In the genomic region with DNA sequence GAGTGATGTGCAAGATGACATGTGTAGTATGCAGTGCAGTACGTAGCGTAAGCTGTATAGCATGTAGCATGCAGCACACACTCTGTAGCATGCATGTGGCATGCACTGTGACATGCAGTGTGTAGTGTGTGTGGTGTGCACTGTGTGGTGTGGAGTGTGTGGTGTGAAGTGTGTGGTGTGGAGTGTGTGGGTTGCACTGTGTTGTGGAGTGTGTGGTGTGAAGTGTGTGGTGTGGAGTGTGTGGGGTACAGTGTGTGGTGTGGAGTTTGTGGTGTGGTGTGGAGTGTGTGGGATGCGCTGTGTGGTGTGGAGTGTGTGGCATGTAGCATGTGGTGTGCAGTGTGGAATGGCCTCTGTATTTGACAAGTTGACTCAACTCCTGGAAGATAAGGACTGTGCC, we compare ENCODE assay signal across 2 cellular contexts.
TF ChIP-seq lines count a peak whose summit lies in the region.

No MANE protein-coding gene starts in this region.

TF ChIP-seq in GM12891, 5 proteins besides CTCF, POLR2A, EP300 and RAD21:
- TF ChIP-seq POU2F2 (IDR thresholded peaks at IDR 0.05; ENCODE audit: low read depth, low read length): no peak
- TF ChIP-seq SPI1 (IDR thresholded peaks at IDR 0.05; ENCODE audit: low read depth, low read length): no peak
TF ChIP-seq in GM12891: peak in this region for 0.

TF ChIP-seq in IMR-90, 13 proteins besides CTCF, POLR2A, EP300 and RAD21:
- no peak for TF ChIP-seq MXI1 (IDR thresholded peaks at IDR 0.05; ENCODE audit: borderline replicate concordance, low read depth, low read length)
- TF ChIP-seq CHD1 (IDR thresholded peaks at IDR 0.05; ENCODE audit: low read depth, low read length): no peak
- TF ChIP-seq BHLHE40 (IDR thresholded peaks at IDR 0.05; ENCODE audit: low read depth, low read length): no peak
- TF ChIP-seq MAZ (IDR thresholded peaks at IDR 0.05; ENCODE audit: borderline replicate concordance, low read depth, low read length): no peak
- no peak for TF ChIP-seq RCOR1 (IDR thresholded peaks at IDR 0.05; ENCODE audit: insufficient replicate concordance, low read length)
- no peak for TF ChIP-seq RFX5 (IDR thresholded peaks at IDR 0.05; ENCODE audit: low read depth, low read length)
- TF ChIP-seq MAFK (IDR thresholded peaks at IDR 0.05; ENCODE audit: low read depth, low read length): no peak
- TF ChIP-seq FOS (IDR thresholded peaks at IDR 0.05; ENCODE audit: low read depth, low read length): no peak
- TF ChIP-seq, protein P1, sequence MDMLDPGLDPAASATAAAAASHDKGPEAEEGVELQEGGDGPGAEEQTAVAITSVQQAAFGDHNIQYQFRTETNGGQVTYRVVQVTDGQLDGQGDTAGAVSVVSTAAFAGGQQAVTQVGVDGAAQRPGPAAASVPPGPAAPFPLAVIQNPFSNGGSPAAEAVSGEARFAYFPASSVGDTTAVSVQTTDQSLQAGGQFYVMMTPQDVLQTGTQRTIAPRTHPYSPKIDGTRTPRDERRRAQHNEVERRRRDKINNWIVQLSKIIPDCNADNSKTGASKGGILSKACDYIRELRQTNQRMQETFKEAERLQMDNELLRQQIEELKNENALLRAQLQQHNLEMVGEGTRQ (IDR thresholded peaks at IDR 0.05; ENCODE audit: low read depth, low read length): no peak
- TF ChIP-seq, protein P2, sequence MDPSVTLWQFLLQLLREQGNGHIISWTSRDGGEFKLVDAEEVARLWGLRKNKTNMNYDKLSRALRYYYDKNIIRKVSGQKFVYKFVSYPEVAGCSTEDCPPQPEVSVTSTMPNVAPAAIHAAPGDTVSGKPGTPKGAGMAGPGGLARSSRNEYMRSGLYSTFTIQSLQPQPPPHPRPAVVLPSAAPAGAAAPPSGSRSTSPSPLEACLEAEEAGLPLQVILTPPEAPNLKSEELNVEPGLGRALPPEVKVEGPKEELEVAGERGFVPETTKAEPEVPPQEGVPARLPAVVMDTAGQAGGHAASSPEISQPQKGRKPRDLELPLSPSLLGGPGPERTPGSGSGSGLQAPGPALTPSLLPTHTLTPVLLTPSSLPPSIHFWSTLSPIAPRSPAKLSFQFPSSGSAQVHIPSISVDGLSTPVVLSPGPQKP (IDR thresholded peaks at IDR 0.05; ENCODE audit: borderline replicate concordance, low read depth, low read length): no peak
- no peak for TF ChIP-seq SMC3 (IDR thresholded peaks at IDR 0.05; ENCODE audit: low read depth, low read length)
- no peak for TF ChIP-seq CEBPB (IDR thresholded peaks at IDR 0.05; ENCODE audit: low read depth, low read length)
- TF ChIP-seq NFE2L2 (IDR thresholded peaks at IDR 0.05; ENCODE audit: low read depth, low read length): no peak
TF ChIP-seq in IMR-90: peak in this region for 0.
